Comparison of ENCODE assay signal across 20 cellular contexts in the genomic region with DNA sequence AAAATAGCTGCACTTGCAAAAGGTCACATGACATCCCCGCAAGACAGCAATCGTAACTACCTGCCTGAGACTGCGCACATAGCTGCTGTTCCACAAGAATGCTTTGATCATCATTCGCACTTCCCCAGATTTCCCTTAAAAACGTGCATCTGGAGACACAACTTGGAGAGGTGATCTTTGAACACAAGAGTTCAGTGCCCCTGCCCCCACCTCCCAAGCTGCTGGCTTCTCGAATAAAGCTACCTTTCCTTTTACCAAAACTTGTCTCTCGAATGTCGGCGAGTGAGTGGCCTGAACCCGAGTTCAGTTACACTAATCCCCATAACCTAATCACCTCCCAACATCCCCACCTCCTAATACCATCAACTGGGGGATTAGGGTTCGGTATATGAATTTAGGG. TPM values are rescaled to one million over a fixed set of nuclear protein-coding genes. Genes with fewer than 3 reads are reported as not detected.
A peak's percentile ranks its signal among the peaks of the same experiment; 100 is the strongest.
DNase-seq lines count a peak whose midpoint lies in the region; ATAC-seq and TF ChIP-seq lines count a peak whose summit lies in the region.
"Had no signal": no experiment of that assay in that cellular context is flagged by ENCODE, and none has a peak within 500 bp of the region (broad histone marks: within the 10 kb centered on the region; RNA-seq: fewer than 3 reads in every experiment).

No MANE protein-coding gene starts in this region.

- no peaks in the 10 kb centered on the region for H3K36me3 ChIP-seq in upper lobe of right lung
- H3K36me3 ChIP-seq in stomach = peaks cover 0 to 10% (median 8%) of the 10 kb centered on the region in 4 donors
- H3K36me3 ChIP-seq: HAP-1 had no signal

- H3K27me3 ChIP-seq in upper lobe of right lung = no peaks in the 10 kb centered on the region
- H3K27me3 ChIP-seq in stomach = no peaks in the 10 kb centered on the region
- H3K27me3 ChIP-seq: BLaER1 had no signal

- no peak for TF ChIP-seq EP300 in stomach (IDR thresholded peaks at IDR 0.05)

- no peak overlapping the region for H3K27ac Mint-ChIP-seq in activated naive CD4-positive, alpha-beta T cell treated with anti-CD3 and anti-CD28 coated beads, Interleukin-2, amount 10 ng/mL, durations not matched to agents 7 days and 5 days
- H3K27ac Mint-ChIP-seq in CD14-positive monocyte (no peak overlapping the region), chondrocyte (ENCODE audit: unreplicated experiment) (no peak overlapping the region)
- H3K27ac Mint-ChIP-seq: B cell; CD4-positive, alpha-beta T cell; HFFc6 had no signal

- 81 to 93% (median 90%) methylated on average over 11 of the region's 11 CpGs for WGBS in stomach, 5 donors

- H3K4me3 ChIP-seq in upper lobe of right lung = no peak overlapping the region
- H3K4me3 ChIP-seq in stomach = no peak overlapping the region
- H3K4me3 ChIP-seq: BLaER1, GM12878, GM23248, HAP-1 had no signal

- H3K27me3 Mint-ChIP-seq in activated naive CD4-positive, alpha-beta T cell treated with anti-CD3 and anti-CD28 coated beads, Interleukin-2, amount 10 ng/mL, durations not matched to agents 7 days and 5 days = peaks cover 8% of the 10 kb centered on the region
- H3K27me3 Mint-ChIP-seq in CD14-positive monocyte (ENCODE audit: low read depth in 3 of 3) (peaks cover 3 to 5% (median 3%) of the 10 kb centered on the region in 3 donors), chondrocyte (ENCODE audit: low read depth) (no peaks in the 10 kb centered on the region)
- H3K27me3 Mint-ChIP-seq: B cell; CD4-positive, alpha-beta T cell had no signal

- TF ChIP-seq CTCF in CD14-positive monocyte (IDR thresholded peaks at IDR 0.05) (no peak), chondrocyte (IDR thresholded peaks at IDR 0.05) (no peak), upper lobe of right lung (IDR thresholded peaks at IDR 0.05) (no peak), stomach (IDR thresholded peaks at IDR 0.05) (no peak)

- peak; percentile 1 for DNase-seq in activated naive CD4-positive, alpha-beta T cell treated with anti-CD3 and anti-CD28 coated beads, Interleukin-2, amount 10 ng/mL, durations not matched to agents 7 days and 5 days
- DNase-seq in activated naive CD4-positive, alpha-beta T cell treated with Interleukin-2 at 50 U/mL for 16 hours = no peak
- DNase-seq in CD14-positive monocyte (ENCODE audit: low spot score) = peak; percentile 19
- peak; percentile 32 for DNase-seq in chondrocyte (ENCODE audit: low spot score)
- DNase-seq in upper lobe of right lung = peak; percentile 34
- no peak for DNase-seq in stomach
- no peak for DNase-seq in NOMO-1 treated with DMSO at 0.1 percent for 48 hours (lab: John Stamatoyannopoulos, UW; ENCODE audit: unreplicated experiment)
- DNase-seq: CD4-positive, alpha-beta T cell; CD8-positive, alpha-beta memory T cell; DMS 273 treated with DMSO at 0.1 percent for 48 hours; DMS79; EL; GDM1; GM23248; HFFc6 had no signal

- TF ChIP-seq POLR2A in stomach (IDR thresholded peaks at IDR 0.05) = no peak

- intact Hi-C loops in CD14-positive monocyte (cut with micrococcal nuclease) (no loop called here), upper lobe of right lung (cut with DNase I) (no loop called here), stomach (cut with DNase I; ENCODE audit: low total_unique reads) (no loop called here)

- peaks cover 9% of the 10 kb centered on the region for H3K36me3 Mint-ChIP-seq in activated naive CD4-positive, alpha-beta T cell treated with anti-CD3 and anti-CD28 coated beads, Interleukin-2, amount 10 ng/mL, durations not matched to agents 7 days and 5 days
- H3K36me3 Mint-ChIP-seq in CD14-positive monocyte (peaks cover 9 to 10% of the 10 kb centered on the region in 2 donors), chondrocyte (ENCODE audit: low read depth) (no peaks in the 10 kb centered on the region)

- CTCF ChIA-PET in activated naive CD4-positive, alpha-beta T cell treated with anti-CD3 and anti-CD28 coated beads, Interleukin-2, amount 10 ng/mL, durations not matched to agents 7 days and 5 days (lab: Charles Lee) = no interaction called here

- H3K27ac ChIP-seq in upper lobe of right lung = no peak overlapping the region
- no peak overlapping the region for H3K27ac ChIP-seq in stomach
- H3K27ac ChIP-seq: BLaER1, C4-2B, GM23248 had no signal

- H3K4me1 ChIP-seq in upper lobe of right lung (no peaks in the 10 kb centered on the region), stomach (no peaks in the 10 kb centered on the region)
- H3K4me1 ChIP-seq: HAP-1 had no signal

- H3K9me3 Mint-ChIP-seq in activated naive CD4-positive, alpha-beta T cell treated with anti-CD3 and anti-CD28 coated beads, Interleukin-2, amount 10 ng/mL, durations not matched to agents 7 days and 5 days = no peaks in the 10 kb centered on the region
- H3K9me3 Mint-ChIP-seq in CD14-positive monocyte = peaks cover 0 to 2% (median 0%) of the 10 kb centered on the region in 7 donors
- H3K9me3 Mint-ChIP-seq in chondrocyte (ENCODE audit: low read depth) = no peaks in the 10 kb centered on the region
- H3K9me3 Mint-ChIP-seq: CD4-positive, alpha-beta T cell; CD8-positive, alpha-beta memory T cell; HFFc6 had no signal

- H3K9me3 ChIP-seq in upper lobe of right lung = no peaks in the 10 kb centered on the region
- no peaks in the 10 kb centered on the region for H3K9me3 ChIP-seq in stomach
- H3K9me3 ChIP-seq: BLaER1, HAP-1 had no signal

- H3K4me1 Mint-ChIP-seq in activated naive CD4-positive, alpha-beta T cell treated with anti-CD3 and anti-CD28 coated beads, Interleukin-2, amount 10 ng/mL, durations not matched to agents 7 days and 5 days = no peaks in the 10 kb centered on the region
- no peaks in the 10 kb centered on the region for H3K4me1 Mint-ChIP-seq in CD14-positive monocyte
- H3K4me1 Mint-ChIP-seq in chondrocyte (ENCODE audit: low read depth) = no peaks in the 10 kb centered on the region
- H3K4me1 Mint-ChIP-seq: B cell; CD8-positive, alpha-beta memory T cell had no signal

- no peak overlapping the region for H3K4me3 Mint-ChIP-seq in activated naive CD4-positive, alpha-beta T cell treated with anti-CD3 and anti-CD28 coated beads, Interleukin-2, amount 10 ng/mL, durations not matched to agents 7 days and 5 days
- H3K4me3 Mint-ChIP-seq in CD14-positive monocyte (no peak overlapping the region), chondrocyte (ENCODE audit: unreplicated experiment) (no peak overlapping the region)
- H3K4me3 Mint-ChIP-seq: B cell; CD4-positive, alpha-beta T cell; CD8-positive, alpha-beta memory T cell; HFFc6 had no signal

- no peak for ATAC-seq in upper lobe of right lung
- ATAC-seq: GM12878 had no signal

RNA-seq across cellular contexts. Expression of a gene that starts 14.4 kb away (rescaled TPM):
- polyA plus RNA-seq in CD14-positive monocyte (100 to 1,000 TPM; 171 to 180 TPM), stomach (100 to 1,000 TPM; 234 to 315 (median 267) TPM)
- total RNA-seq in chondrocyte (247 to 293 TPM (median 250 TPM) in 3 replicates), upper lobe of right lung (235 TPM), stomach (100 to 1,000 TPM in 3 of 5 donors, 10 to 100 TPM in 2; 51.9 to 369 (median 105) TPM)

RNA-seq across cellular contexts. Expression of a gene that starts 51.1 kb away (rescaled TPM):
- polyA plus RNA-seq in CD14-positive monocyte (10 to 100 TPM in 1 of 2 donors, 1 to 10 TPM in 1; 9.6 to 10.6 TPM), stomach (1 to 10 TPM; 6.1 to 8.9 (median 8.7) TPM)
- total RNA-seq in chondrocyte (36.7 to 46.4 TPM (median 44.1 TPM) in 3 replicates), upper lobe of right lung (39.6 TPM), stomach (10 to 100 TPM in 4 of 5 donors, 1 to 10 TPM in 1; 9.0 to 49.4 (median 28.6) TPM)

Comparison
In these comparisons a context has a peak if more than half of its experiments do, and no peak if none do; other contexts are left out.
1. DNase-seq: peak in activated naive CD4-positive, alpha-beta T cell treated with anti-CD3 and anti-CD28 coated beads, Interleukin-2, amount 10 ng/mL, durations not matched to agents 7 days and 5 days (single experiment), CD14-positive monocyte (single experiment), chondrocyte (single experiment) and upper lobe of right lung (single experiment); none in activated naive CD4-positive, alpha-beta T cell treated with Interleukin-2 at 50 U/mL for 16 hours (single experiment), stomach (single experiment) and NOMO-1 treated with DMSO at 0.1 percent for 48 hours (single experiment).